1 cellular context compared by ENCODE assay signal in the genomic region with DNA sequence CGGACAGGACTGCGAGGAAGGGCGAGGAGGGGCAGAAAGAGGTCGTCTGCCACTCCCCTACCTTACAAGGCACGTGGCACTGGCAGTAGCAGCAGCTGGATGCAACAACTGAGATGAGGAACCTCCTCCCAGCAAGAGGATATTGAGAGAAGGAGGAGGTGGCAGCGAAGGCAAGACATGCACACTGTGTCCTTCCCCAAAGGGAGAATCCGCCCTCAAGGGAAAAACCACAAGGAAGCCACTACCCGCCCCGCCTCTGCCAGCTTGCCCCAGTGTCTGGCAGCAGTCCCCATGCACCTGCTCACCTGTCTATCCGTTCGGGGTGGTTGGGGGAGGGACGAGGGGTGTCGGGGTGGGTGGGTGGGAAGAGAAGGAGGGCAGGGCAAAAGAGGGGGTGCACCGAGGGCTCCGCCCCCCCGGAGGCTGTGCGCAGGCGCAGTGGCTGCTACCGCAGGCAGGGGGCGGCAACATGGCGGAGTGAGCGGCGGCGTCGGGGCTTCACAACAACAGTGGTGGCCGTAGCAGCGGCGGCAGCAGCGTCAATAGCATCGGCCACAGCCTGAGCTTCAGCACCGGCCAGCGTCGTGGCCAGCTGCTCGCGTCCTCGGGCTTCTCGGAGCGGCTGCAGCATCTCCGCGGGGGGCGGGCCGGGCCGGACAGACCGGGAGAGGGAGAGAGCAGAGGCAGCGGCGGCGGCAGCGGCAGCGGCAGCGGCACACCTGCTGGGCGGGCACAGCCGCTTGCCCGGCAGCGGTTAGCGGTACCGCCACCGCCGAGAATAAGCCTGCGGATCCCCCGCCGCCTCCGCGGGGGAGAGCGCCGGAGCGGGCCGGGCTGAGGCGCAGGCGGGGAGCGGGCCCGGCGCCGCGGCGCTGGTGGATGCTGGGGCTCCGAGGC.
A peak's percentile ranks its signal among the peaks of the same experiment; 100 is the strongest.
TF ChIP-seq lines count a peak whose summit lies in the region.

A gene with protein sequence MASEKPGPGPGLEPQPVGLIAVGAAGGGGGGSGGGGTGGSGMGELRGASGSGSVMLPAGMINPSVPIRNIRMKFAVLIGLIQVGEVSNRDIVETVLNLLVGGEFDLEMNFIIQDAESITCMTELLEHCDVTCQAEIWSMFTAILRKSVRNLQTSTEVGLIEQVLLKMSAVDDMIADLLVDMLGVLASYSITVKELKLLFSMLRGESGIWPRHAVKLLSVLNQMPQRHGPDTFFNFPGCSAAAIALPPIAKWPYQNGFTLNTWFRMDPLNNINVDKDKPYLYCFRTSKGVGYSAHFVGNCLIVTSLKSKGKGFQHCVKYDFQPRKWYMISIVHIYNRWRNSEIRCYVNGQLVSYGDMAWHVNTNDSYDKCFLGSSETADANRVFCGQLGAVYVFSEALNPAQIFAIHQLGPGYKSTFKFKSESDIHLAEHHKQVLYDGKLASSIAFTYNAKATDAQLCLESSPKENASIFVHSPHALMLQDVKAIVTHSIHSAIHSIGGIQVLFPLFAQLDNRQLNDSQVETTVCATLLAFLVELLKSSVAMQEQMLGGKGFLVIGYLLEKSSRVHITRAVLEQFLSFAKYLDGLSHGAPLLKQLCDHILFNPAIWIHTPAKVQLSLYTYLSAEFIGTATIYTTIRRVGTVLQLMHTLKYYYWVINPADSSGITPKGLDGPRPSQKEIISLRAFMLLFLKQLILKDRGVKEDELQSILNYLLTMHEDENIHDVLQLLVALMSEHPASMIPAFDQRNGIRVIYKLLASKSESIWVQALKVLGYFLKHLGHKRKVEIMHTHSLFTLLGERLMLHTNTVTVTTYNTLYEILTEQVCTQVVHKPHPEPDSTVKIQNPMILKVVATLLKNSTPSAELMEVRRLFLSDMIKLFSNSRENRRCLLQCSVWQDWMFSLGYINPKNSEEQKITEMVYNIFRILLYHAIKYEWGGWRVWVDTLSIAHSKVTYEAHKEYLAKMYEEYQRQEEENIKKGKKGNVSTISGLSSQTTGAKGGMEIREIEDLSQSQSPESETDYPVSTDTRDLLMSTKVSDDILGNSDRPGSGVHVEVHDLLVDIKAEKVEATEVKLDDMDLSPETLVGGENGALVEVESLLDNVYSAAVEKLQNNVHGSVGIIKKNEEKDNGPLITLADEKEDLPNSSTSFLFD (N-terminal part only) (plus strand): TSS at position 436 of the 897 bp plus-strand sequence. CDS start 551 bp downstream, outside the sequence.

TF ChIP-seq in HepG2, 621 proteins besides CTCF, POLR2A, EP300 and RAD21 (continued from another document):
- TF ChIP-seq, protein P1, sequence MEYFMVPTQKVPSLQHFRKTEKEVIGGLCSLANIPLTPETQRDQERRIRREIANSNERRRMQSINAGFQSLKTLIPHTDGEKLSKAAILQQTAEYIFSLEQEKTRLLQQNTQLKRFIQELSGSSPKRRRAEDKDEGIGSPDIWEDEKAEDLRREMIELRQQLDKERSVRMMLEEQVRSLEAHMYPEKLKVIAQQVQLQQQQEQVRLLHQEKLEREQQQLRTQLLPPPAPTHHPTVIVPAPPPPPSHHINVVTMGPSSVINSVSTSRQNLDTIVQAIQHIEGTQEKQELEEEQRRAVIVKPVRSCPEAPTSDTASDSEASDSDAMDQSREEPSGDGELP (IDR thresholded peaks at IDR 0.05; ENCODE audit: borderline replicate concordance, low read depth) = no peak
- TF ChIP-seq ZNF615 (CRISPR knock-in tag; IDR thresholded peaks at IDR 0.05; ENCODE audit: borderline replicate concordance) (no peak), BORCS8-MEF2B (CRISPR knock-in tag; IDR thresholded peaks at IDR 0.05) (0 out of 2 replicates have a peak, but pooled peaks have one; percentile 24), KAT8 (CRISPR knock-in tag; IDR thresholded peaks at IDR 0.05) (peak; percentile 35; the same call in 1 of the 2 replicates), ZNF776 (CRISPR knock-in tag; IDR thresholded peaks at IDR 0.05) (peak; percentile 14; the same call in 1 of the 2 replicates), ZNF850 (CRISPR knock-in tag; conservative IDR thresholded peaks at IDR 0.05) (no peak), DMAP1 (CRISPR knock-in tag; IDR thresholded peaks at IDR 0.05) (no peak), ZNF839 (CRISPR knock-in tag; IDR thresholded peaks at IDR 0.05; ENCODE audit: borderline replicate concordance) (no peak), AKAP8 (CRISPR knock-in tag; IDR thresholded peaks at IDR 0.05) (no peak), ZNF329 (CRISPR knock-in tag; IDR thresholded peaks at IDR 0.05; ENCODE audit: low read depth) (no peak), MAZ (IDR thresholded peaks at IDR 0.05; ENCODE audit: borderline replicate concordance, low read depth, low read length) (no peak), MAZ (CRISPR knock-in tag; IDR thresholded peaks at IDR 0.05; ENCODE audit: low read depth) (peak; percentile 56), DR1 (CRISPR knock-in tag; IDR thresholded peaks at IDR 0.05) (no peak), ETV6 (CRISPR knock-in tag; conservative IDR thresholded peaks at IDR 0.05) (no peak), KDM2A (CRISPR knock-in tag; IDR thresholded peaks at IDR 0.05; ENCODE audit: borderline replicate concordance, low read depth) (peak; percentile 69; the same call in 1 of the 2 replicates), ZNF558 (CRISPR knock-in tag; IDR thresholded peaks at IDR 0.05; ENCODE audit: borderline replicate concordance) (no peak), SRF (IDR thresholded peaks at IDR 0.05; ENCODE audit: low read depth, low read length) (no peak), IRF2 (CRISPR knock-in tag; IDR thresholded peaks at IDR 0.05) (0 out of 2 replicates have a peak, but pooled peaks have one; percentile 21), ZNF484 (CRISPR knock-in tag; IDR thresholded peaks at IDR 0.05; ENCODE audit: borderline replicate concordance, low read depth) (no peak), ZFP62 (CRISPR knock-in tag; IDR thresholded peaks at IDR 0.05) (no peak), PHF21A (CRISPR knock-in tag; IDR thresholded peaks at IDR 0.05) (no peak), ZNF777 (CRISPR knock-in tag; IDR thresholded peaks at IDR 0.05) (peak; percentile 98), TSC22D2 (CRISPR knock-in tag; IDR thresholded peaks at IDR 0.05; ENCODE audit: borderline replicate concordance) (no peak), FOSL1 (CRISPR knock-in tag; IDR thresholded peaks at IDR 0.05; ENCODE audit: borderline replicate concordance) (no peak), TARDBP (CRISPR knock-in tag; IDR thresholded peaks at IDR 0.05) (no peak), EZH2 (conservative IDR thresholded peaks at IDR 0.05; ENCODE audit: low read depth, low read length) (no peak), PHF5A (CRISPR knock-in tag; IDR thresholded peaks at IDR 0.05; ENCODE audit: low read depth, unreplicated experiment) (no peak), SNRNP70 (IDR thresholded peaks at IDR 0.05; ENCODE audit: low read depth, low read length) (no peak), ZNF317 (CRISPR knock-in tag; IDR thresholded peaks at IDR 0.05) (no peak), ZNF841 (CRISPR knock-in tag; IDR thresholded peaks at IDR 0.05; ENCODE audit: borderline replicate concordance) (no peak), TCF7 (IDR thresholded peaks at IDR 0.05; ENCODE audit: low read depth) (no peak), ZNF546 (CRISPR knock-in tag; conservative IDR thresholded peaks at IDR 0.05) (no peak), CREM (IDR thresholded peaks at IDR 0.05) (no peak), CREM (CRISPR knock-in tag; IDR thresholded peaks at IDR 0.05) (no peak), HCFC1 (IDR thresholded peaks at IDR 0.05; ENCODE audit: low read depth, low read length) (no peak), ZBTB38 (CRISPR knock-in tag; IDR thresholded peaks at IDR 0.05) (no peak), MEIS2 (CRISPR knock-in tag; IDR thresholded peaks at IDR 0.05) (0 out of 2 replicates have a peak, but pooled peaks have one; percentile 38), NFKB2 (CRISPR knock-in tag; IDR thresholded peaks at IDR 0.05; ENCODE audit: borderline replicate concordance) (peak; percentile 49; the same call in 1 of the 2 replicates)
- TF ChIP-seq, protein P2, sequence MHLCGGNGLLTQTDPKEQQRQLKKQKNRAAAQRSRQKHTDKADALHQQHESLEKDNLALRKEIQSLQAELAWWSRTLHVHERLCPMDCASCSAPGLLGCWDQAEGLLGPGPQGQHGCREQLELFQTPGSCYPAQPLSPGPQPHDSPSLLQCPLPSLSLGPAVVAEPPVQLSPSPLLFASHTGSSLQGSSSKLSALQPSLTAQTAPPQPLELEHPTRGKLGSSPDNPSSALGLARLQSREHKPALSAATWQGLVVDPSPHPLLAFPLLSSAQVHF (CRISPR knock-in tag; IDR thresholded peaks at IDR 0.05) = no peak
- TF ChIP-seq, protein P3, sequence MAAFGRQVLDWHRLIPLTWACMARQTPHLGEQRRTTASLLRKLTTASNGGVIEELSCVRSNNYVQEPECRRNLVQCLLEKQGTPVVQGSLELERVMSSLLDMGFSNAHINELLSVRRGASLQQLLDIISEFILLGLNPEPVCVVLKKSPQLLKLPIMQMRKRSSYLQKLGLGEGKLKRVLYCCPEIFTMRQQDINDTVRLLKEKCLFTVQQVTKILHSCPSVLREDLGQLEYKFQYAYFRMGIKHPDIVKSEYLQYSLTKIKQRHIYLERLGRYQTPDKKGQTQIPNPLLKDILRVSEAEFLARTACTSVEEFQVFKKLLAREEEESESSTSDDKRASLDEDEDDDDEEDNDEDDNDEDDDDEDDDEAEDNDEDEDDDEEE (CRISPR knock-in tag; IDR thresholded peaks at IDR 0.05) = no peak
- TF ChIP-seq, protein P4, sequence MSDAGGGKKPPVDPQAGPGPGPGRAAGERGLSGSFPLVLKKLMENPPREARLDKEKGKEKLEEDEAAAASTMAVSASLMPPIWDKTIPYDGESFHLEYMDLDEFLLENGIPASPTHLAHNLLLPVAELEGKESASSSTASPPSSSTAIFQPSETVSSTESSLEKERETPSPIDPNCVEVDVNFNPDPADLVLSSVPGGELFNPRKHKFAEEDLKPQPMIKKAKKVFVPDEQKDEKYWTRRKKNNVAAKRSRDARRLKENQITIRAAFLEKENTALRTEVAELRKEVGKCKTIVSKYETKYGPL (CRISPR knock-in tag; IDR thresholded peaks at IDR 0.05) = no peak
- TF ChIP-seq, protein P5, sequence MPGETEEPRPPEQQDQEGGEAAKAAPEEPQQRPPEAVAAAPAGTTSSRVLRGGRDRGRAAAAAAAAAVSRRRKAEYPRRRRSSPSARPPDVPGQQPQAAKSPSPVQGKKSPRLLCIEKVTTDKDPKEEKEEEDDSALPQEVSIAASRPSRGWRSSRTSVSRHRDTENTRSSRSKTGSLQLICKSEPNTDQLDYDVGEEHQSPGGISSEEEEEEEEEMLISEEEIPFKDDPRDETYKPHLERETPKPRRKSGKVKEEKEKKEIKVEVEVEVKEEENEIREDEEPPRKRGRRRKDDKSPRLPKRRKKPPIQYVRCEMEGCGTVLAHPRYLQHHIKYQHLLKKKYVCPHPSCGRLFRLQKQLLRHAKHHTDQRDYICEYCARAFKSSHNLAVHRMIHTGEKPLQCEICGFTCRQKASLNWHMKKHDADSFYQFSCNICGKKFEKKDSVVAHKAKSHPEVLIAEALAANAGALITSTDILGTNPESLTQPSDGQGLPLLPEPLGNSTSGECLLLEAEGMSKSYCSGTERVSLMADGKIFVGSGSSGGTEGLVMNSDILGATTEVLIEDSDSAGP (CRISPR knock-in tag; IDR thresholded peaks at IDR 0.05; ENCODE audit: borderline replicate concordance) = no peak
- TF ChIP-seq, protein P6, sequence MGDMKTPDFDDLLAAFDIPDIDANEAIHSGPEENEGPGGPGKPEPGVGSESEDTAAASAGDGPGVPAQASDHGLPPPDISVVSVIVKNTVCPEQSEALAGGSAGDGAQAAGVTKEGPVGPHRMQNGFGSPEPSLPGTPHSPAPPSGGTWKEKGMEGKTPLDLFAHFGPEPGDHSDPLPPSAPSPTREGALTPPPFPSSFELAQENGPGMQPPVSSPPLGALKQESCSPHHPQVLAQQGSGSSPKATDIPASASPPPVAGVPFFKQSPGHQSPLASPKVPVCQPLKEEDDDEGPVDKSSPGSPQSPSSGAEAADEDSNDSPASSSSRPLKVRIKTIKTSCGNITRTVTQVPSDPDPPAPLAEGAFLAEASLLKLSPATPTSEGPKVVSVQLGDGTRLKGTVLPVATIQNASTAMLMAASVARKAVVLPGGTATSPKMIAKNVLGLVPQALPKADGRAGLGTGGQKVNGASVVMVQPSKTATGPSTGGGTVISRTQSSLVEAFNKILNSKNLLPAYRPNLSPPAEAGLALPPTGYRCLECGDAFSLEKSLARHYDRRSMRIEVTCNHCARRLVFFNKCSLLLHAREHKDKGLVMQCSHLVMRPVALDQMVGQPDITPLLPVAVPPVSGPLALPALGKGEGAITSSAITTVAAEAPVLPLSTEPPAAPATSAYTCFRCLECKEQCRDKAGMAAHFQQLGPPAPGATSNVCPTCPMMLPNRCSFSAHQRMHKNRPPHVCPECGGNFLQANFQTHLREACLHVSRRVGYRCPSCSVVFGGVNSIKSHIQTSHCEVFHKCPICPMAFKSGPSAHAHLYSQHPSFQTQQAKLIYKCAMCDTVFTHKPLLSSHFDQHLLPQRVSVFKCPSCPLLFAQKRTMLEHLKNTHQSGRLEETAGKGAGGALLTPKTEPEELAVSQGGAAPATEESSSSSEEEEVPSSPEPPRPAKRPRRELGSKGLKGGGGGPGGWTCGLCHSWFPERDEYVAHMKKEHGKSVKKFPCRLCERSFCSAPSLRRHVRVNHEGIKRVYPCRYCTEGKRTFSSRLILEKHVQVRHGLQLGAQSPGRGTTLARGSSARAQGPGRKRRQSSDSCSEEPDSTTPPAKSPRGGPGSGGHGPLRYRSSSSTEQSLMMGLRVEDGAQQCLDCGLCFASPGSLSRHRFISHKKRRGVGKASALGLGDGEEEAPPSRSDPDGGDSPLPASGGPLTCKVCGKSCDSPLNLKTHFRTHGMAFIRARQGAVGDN (CRISPR knock-in tag; IDR thresholded peaks at IDR 0.05) = peak; percentile 53
- TF ChIP-seq, protein P7, sequence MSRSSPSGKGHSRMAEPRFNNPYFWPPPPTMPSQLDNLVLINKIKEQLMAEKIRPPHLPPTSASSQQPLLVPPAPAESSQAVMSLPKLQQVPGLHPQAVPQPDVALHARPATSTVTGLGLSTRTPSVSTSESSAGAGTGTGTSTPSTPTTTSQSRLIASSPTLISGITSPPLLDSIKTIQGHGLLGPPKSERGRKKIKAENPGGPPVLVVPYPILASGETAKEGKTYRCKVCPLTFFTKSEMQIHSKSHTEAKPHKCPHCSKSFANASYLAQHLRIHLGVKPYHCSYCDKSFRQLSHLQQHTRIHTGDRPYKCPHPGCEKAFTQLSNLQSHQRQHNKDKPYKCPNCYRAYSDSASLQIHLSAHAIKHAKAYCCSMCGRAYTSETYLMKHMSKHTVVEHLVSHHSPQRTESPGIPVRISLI (CRISPR knock-in tag; IDR thresholded peaks at IDR 0.05; ENCODE audit: borderline replicate concordance) = no peak
- TF ChIP-seq, protein P8, sequence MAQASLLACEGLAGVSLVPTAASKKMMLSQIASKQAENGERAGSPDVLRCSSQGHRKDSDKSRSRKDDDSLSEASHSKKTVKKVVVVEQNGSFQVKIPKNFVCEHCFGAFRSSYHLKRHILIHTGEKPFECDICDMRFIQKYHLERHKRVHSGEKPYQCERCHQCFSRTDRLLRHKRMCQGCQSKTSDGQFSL (CRISPR knock-in tag; IDR thresholded peaks at IDR 0.05) = no peak
